18 cellular contexts compared by ENCODE assay signal in genomic region chr2:196247979-196248286, GRCh38.
DNase-seq lines count a peak whose midpoint lies in the region; ATAC-seq and TF ChIP-seq lines count a peak whose summit lies in the region.
"Had no signal": no experiment of that assay in that cellular context is flagged by ENCODE, and none has a peak within 500 bp of the region (broad histone marks: within the 10 kb centered on the region; RNA-seq: fewer than 3 reads in every experiment).

No MANE protein-coding gene starts in this region.

- H3K27ac ChIP-seq in CD4-positive, alpha-beta memory T cell (ENCODE audit: low read depth, low read length), result no peak overlapping the region
- H3K27ac ChIP-seq in coronary artery, result peak overlapping the region; percentile 48 to 79
- peak overlapping the region in 1 of 5 donors; percentile 20 for H3K27ac ChIP-seq in stomach

- TF ChIP-seq EP300 in stomach (IDR thresholded peaks at IDR 0.05), result no peak

- no peak for DNase-seq in CD4-positive, alpha-beta memory T cell
- DNase-seq in coronary artery (ENCODE audit: low spot score) (no peak), T-helper 2 cell (no peak), kidney tubule cell (ENCODE audit: low spot score) (no peak), stomach (no peak)
- DNase-seq: activated CD4-positive, CD25-positive, alpha-beta regulatory T cell; COR-L47; effector CD8-positive, alpha-beta T cell; foreskin melanocyte; immature natural killer cell; mucosa of descending colon; NCI-H226; stimulated activated CD4-positive, alpha-beta T cell treated with anti-CD3 and anti-CD28 coated beads, Interleukin-4, amount 100 ng/mL, for 24 hours; stimulated activated naive CD8-positive, alpha-beta T cell treated with anti-CD3 and anti-CD28 coated beads, Interleukin-15, Interleukin-2, amounts not matched to agents 100 U/mL and 50 U/mL, for 24 hours had no signal

- no peaks in the 10 kb centered on the region for H3K27me3 Mint-ChIP-seq in CD4-positive, alpha-beta memory T cell
- no peaks in the 10 kb centered on the region for H3K27me3 Mint-ChIP-seq in IgD-negative memory B cell

- peak overlapping the region; percentile 71 for H3K9ac ChIP-seq in skeletal muscle satellite cell (ENCODE audit: low read depth, low read length)

- no peaks in the 10 kb centered on the region for H3K27me3 ChIP-seq in CD4-positive, alpha-beta memory T cell (ENCODE audit: insufficient read depth, low read length)
- H3K27me3 ChIP-seq in skeletal muscle satellite cell (ENCODE audit: control insufficient read depth, insufficient read depth, low read length) (no peaks in the 10 kb centered on the region), stomach (no peaks in the 10 kb centered on the region)

- WGBS in stomach, 5 donors, result 66 to 87% (median 80%) methylated on average over 3 of the region's 3 CpGs

- H3K9me3 Mint-ChIP-seq in CD4-positive, alpha-beta memory T cell, result peaks cover 0 to 5% (median 0%) of the 10 kb centered on the region in 8 donors
- no peaks in the 10 kb centered on the region for H3K9me3 Mint-ChIP-seq in IgD-negative memory B cell

- POLR2A ChIA-PET in CD4-positive, alpha-beta memory T cell (lab: Charles Lee; ENCODE audit: partially characterized antibody), result interaction anchor here (1.2 to 4.1 kb wide), 10 partner anchors 8 to 85 kb away, joined by 3 to 22 read pairs (median 6); partner anchors contain the start of gene STK17B

- no peak for TF ChIP-seq POLR2A in stomach (IDR thresholded peaks at IDR 0.05)

- H3K4me1 ChIP-seq in CD4-positive, alpha-beta memory T cell (ENCODE audit: insufficient read depth, low read length), result peaks cover 39% of the 10 kb centered on the region
- H3K4me1 ChIP-seq in skeletal muscle satellite cell (ENCODE audit: control insufficient read depth, insufficient read depth, low read length), result peaks cover 80% of the 10 kb centered on the region
- peaks cover 0 to 7% (median 0%) of the 10 kb centered on the region in 4 donors for H3K4me1 ChIP-seq in stomach
- H3K4me1 ChIP-seq: HAP-1 had no signal

- ATAC-seq in GM21529 (IDR thresholded peaks at IDR 0.05; ENCODE audit: unreplicated experiment), result no peak
- ATAC-seq: stimulated activated naive CD8-positive, alpha-beta T cell treated with anti-CD3 and anti-CD28 coated beads, Interleukin-15, Interleukin-2, amounts not matched to agents 100 U/mL and 50 U/mL, for 24 hours had no signal

- TF ChIP-seq CTCF in coronary artery (IDR thresholded peaks at IDR 0.05), result no peak
- no peak for TF ChIP-seq CTCF in stomach (IDR thresholded peaks at IDR 0.05)

- no peaks in the 10 kb centered on the region for H3K36me3 Mint-ChIP-seq in CD4-positive, alpha-beta memory T cell
- H3K36me3 Mint-ChIP-seq in IgD-negative memory B cell, result no peaks in the 10 kb centered on the region

- H3K27ac Mint-ChIP-seq in CD4-positive, alpha-beta memory T cell, result peak overlapping the region in 5 of 7 donors; percentile 14 to 88 (median 54)
- peak overlapping the region in 2 of 3 donors; percentile 17 to 86 for H3K27ac Mint-ChIP-seq in IgD-negative memory B cell

- intact Hi-C loops in CD4-positive, alpha-beta memory T cell (cut with micrococcal nuclease), result no loop called here
- intact Hi-C loops in stomach (cut with DNase I; ENCODE audit: low total_unique reads), result no loop called here

- H3K4me3 Mint-ChIP-seq in CD4-positive, alpha-beta memory T cell, result peak overlapping the region in 1 of 8 donors; percentile 47
- H3K4me3 Mint-ChIP-seq in IgD-negative memory B cell, result no peak overlapping the region
- H3K4me3 Mint-ChIP-seq: immature natural killer cell had no signal

- CTCF ChIA-PET in CD4-positive, alpha-beta memory T cell (lab: Charles Lee; ENCODE audit: partially characterized antibody), result interaction anchor here (1.6 to 6.1 kb wide), 3 partner anchors 12 to 170 kb away, joined by 6 to 29 read pairs (median 10); no protein-coding TSS in a partner anchor

- no peaks in the 10 kb centered on the region for H3K9me3 ChIP-seq in CD4-positive, alpha-beta memory T cell (ENCODE audit: control insufficient read depth in 1 of 2, low read length in 2 of 2)
- H3K9me3 ChIP-seq in skeletal muscle satellite cell (replicated peaks; ENCODE audit: low read length) (no peaks in the 10 kb centered on the region), stomach (no peaks in the 10 kb centered on the region)
- H3K9me3 ChIP-seq: HAP-1, mucosa of descending colon had no signal

- H3K4me3 ChIP-seq in CD4-positive, alpha-beta memory T cell (ENCODE audit: low read length in 2 of 2), result no peak overlapping the region
- H3K4me3 ChIP-seq in coronary artery (no peak overlapping the region), skeletal muscle satellite cell (ENCODE audit: low read length) (no peak overlapping the region), stomach (no peak overlapping the region)
- H3K4me3 ChIP-seq: HAP-1, mucosa of descending colon had no signal

- no peaks in the 10 kb centered on the region for H3K36me3 ChIP-seq in CD4-positive, alpha-beta memory T cell (ENCODE audit: insufficient read depth, low read length)
- H3K36me3 ChIP-seq in skeletal muscle satellite cell (ENCODE audit: insufficient read depth, low read length), result peaks cover 4% of the 10 kb centered on the region
- H3K36me3 ChIP-seq in stomach, result no peaks in the 10 kb centered on the region
- H3K36me3 ChIP-seq: HAP-1 had no signal

- H3K4me2 ChIP-seq in skeletal muscle satellite cell (ENCODE audit: low read length), result peak overlapping the region; percentile 20

- H3K4me1 Mint-ChIP-seq in CD4-positive, alpha-beta memory T cell, result peaks cover 53 to 74% (median 59%) of the 10 kb centered on the region in 4 donors
- peaks cover 45 to 55% (median 47%) of the 10 kb centered on the region in 3 donors for H3K4me1 Mint-ChIP-seq in IgD-negative memory B cell
